ENCODE assay signal across 25 cellular contexts in genomic region chr6:73983367-73983766, GRCh38.
DNase-seq lines count a peak whose midpoint lies in the region; ATAC-seq, FAIRE-seq and TF ChIP-seq lines count a peak whose summit lies in the region.
"Had no signal": no experiment of that assay in that cellular context is flagged by ENCODE, and none has a peak within 500 bp of the region (broad histone marks: within the 10 kb centered on the region; RNA-seq: fewer than 3 reads in every experiment).

No MANE protein-coding gene starts in this region.

- no peaks in the 10 kb centered on the region for H3K79me2 ChIP-seq in smooth muscle cell (ENCODE audit: low read depth)

- peaks cover 5% of the 10 kb centered on the region for H3F3A ChIP-seq in smooth muscle cell (ENCODE audit: low read depth)

- DNase-seq in GM03348 (ENCODE audit: low spot score) (peak; percentile 70), adipocyte (ENCODE audit: low read depth) (peak; percentile 34), foreskin fibroblast (peak; percentile 48 to 54), smooth muscle cell (lab: John Stamatoyannopoulos, UW; ENCODE audit: unreplicated experiment) (no peak), HTR-8/SVneo (ENCODE audit: insufficient read length, low spot score) (no peak), GM10266 (ENCODE audit: extremely low spot score) (no peak)
- no peak for DNase-seq in stimulated activated effector memory CD8-positive, alpha-beta T cell treated with anti-CD3 and anti-CD28 coated beads, Interleukin-12 subunit alpha, Interleukin-12 subunit beta, amount 100 ng/mL, for 72 hours (ENCODE audit: low spot score in 2 of 2)
- DNase-seq: activated CD4-positive, alpha-beta T cell treated with anti-CD3 and anti-CD28 coated beads for 48 hours; activated naive CD4-positive, alpha-beta T cell treated with anti-CD3 and anti-CD28 coated beads, Interleukin-2, amount 10 ng/mL, durations not matched to agents 7 days and 5 days; activated T-cell treated with anti-CD3 and anti-CD28 coated beads, Interleukin-2, amount 50 U/mL, for 72 hours; anterior cingulate cortex; BE2C; COR-L47; dermis blood vessel endothelial cell; heart left ventricle; immature natural killer cell; MG63; NCI-H1417; NCI-H2081; NCI-H82; right lobe of liver; upper lobe of left lung had no signal

- H3K4me1 ChIP-seq in adipocyte (ENCODE audit: control insufficient read depth, insufficient read depth, low read length) (peaks cover 37% of the 10 kb centered on the region), smooth muscle cell (ENCODE audit: low read depth) (no peaks in the 10 kb centered on the region)
- H3K4me1 ChIP-seq: BE2C, heart left ventricle, right lobe of liver, upper lobe of left lung had no signal

- H3K4me1 Mint-ChIP-seq in stimulated activated effector memory CD8-positive, alpha-beta T cell treated with anti-CD3 and anti-CD28 coated beads, Interleukin-12 subunit alpha, Interleukin-12 subunit beta, amount 100 ng/mL, for 72 hours: no peaks in the 10 kb centered on the region
- H3K4me1 Mint-ChIP-seq: activated naive CD4-positive, alpha-beta T cell treated with anti-CD3 and anti-CD28 coated beads, Interleukin-2, amount 10 ng/mL, durations not matched to agents 7 days and 5 days; immature natural killer cell had no signal

- H4K20me1 ChIP-seq in smooth muscle cell (ENCODE audit: low read depth): no peaks in the 10 kb centered on the region

- TF ChIP-seq CTCF in foreskin fibroblast (IDR thresholded peaks at IDR 0.05; ENCODE audit: low read depth, low read length) (no peak), smooth muscle cell (IDR thresholded peaks at IDR 0.05; ENCODE audit: borderline replicate concordance, insufficient read depth, poor library complexity, severe bottlenecking) (no peak), GM10266 (IDR thresholded peaks at IDR 0.05; ENCODE audit: control insufficient read depth, insufficient read depth, low read depth, missing control alignments) (no peak)

- H3K36me3 ChIP-seq in adipocyte (ENCODE audit: control insufficient read depth, insufficient read depth, low read length, severe bottlenecking) (no peaks in the 10 kb centered on the region), smooth muscle cell (ENCODE audit: low read depth) (no peaks in the 10 kb centered on the region)
- H3K36me3 ChIP-seq: BE2C, heart left ventricle, MG63, right lobe of liver, upper lobe of left lung had no signal

- H3K27ac ChIP-seq in smooth muscle cell (ENCODE audit: low read depth): no peak overlapping the region
- H3K27ac ChIP-seq: heart left ventricle, right lobe of liver, upper lobe of left lung had no signal

- H3K9ac ChIP-seq in adipocyte (ENCODE audit: low read length): peak overlapping the region; percentile 54
- H3K9ac ChIP-seq in smooth muscle cell (ENCODE audit: low read depth): no peak overlapping the region

- H3K27me3 ChIP-seq in adipocyte (replicated peaks; ENCODE audit: control insufficient read depth, insufficient read depth, low read length): no peaks in the 10 kb centered on the region
- no peaks in the 10 kb centered on the region for H3K27me3 ChIP-seq in smooth muscle cell (ENCODE audit: low read depth)
- H3K27me3 ChIP-seq: BE2C, heart left ventricle, MG63, right lobe of liver, upper lobe of left lung had no signal

- H3K9me3 ChIP-seq in adipocyte (ENCODE audit: control insufficient read depth, low read length): peaks cover 16% of the 10 kb centered on the region
- no peaks in the 10 kb centered on the region for H3K9me3 ChIP-seq in smooth muscle cell (replicated peaks; ENCODE audit: low read depth)
- H3K9me3 ChIP-seq: BE2C, MG63, right lobe of liver, upper lobe of left lung had no signal

- H3K9me3 Mint-ChIP-seq in stimulated activated effector memory CD8-positive, alpha-beta T cell treated with anti-CD3 and anti-CD28 coated beads, Interleukin-12 subunit alpha, Interleukin-12 subunit beta, amount 100 ng/mL, for 72 hours: no peaks in the 10 kb centered on the region
- H3K9me3 Mint-ChIP-seq: activated naive CD4-positive, alpha-beta T cell treated with anti-CD3 and anti-CD28 coated beads, Interleukin-2, amount 10 ng/mL, durations not matched to agents 7 days and 5 days; activated T-cell treated with anti-CD3 and anti-CD28 coated beads, Interleukin-2, amount 50 U/mL, for 72 hours had no signal

- peak overlapping the region; percentile 6 for H3K4me2 ChIP-seq in smooth muscle cell

- no peaks in the 10 kb centered on the region for H3K36me3 Mint-ChIP-seq in stimulated activated effector memory CD8-positive, alpha-beta T cell treated with anti-CD3 and anti-CD28 coated beads, Interleukin-12 subunit alpha, Interleukin-12 subunit beta, amount 100 ng/mL, for 72 hours
- H3K36me3 Mint-ChIP-seq: activated naive CD4-positive, alpha-beta T cell treated with anti-CD3 and anti-CD28 coated beads, Interleukin-2, amount 10 ng/mL, durations not matched to agents 7 days and 5 days; immature natural killer cell had no signal

- H3K4me3 ChIP-seq in adipocyte (ENCODE audit: low read length) (no peak overlapping the region), foreskin fibroblast (ENCODE audit: low read depth in 1 of 2, low read length in 2 of 2) (no peak overlapping the region), smooth muscle cell (no peak overlapping the region)
- H3K4me3 ChIP-seq: heart left ventricle, MG63, right lobe of liver, upper lobe of left lung had no signal

- no peak overlapping the region for H3K4me3 Mint-ChIP-seq in stimulated activated effector memory CD8-positive, alpha-beta T cell treated with anti-CD3 and anti-CD28 coated beads, Interleukin-12 subunit alpha, Interleukin-12 subunit beta, amount 100 ng/mL, for 72 hours
- H3K4me3 Mint-ChIP-seq: activated naive CD4-positive, alpha-beta T cell treated with anti-CD3 and anti-CD28 coated beads, Interleukin-2, amount 10 ng/mL, durations not matched to agents 7 days and 5 days; activated T-cell treated with anti-CD3 and anti-CD28 coated beads, Interleukin-2, amount 50 U/mL, for 72 hours; immature natural killer cell had no signal

- H3K27ac Mint-ChIP-seq in stimulated activated effector memory CD8-positive, alpha-beta T cell treated with anti-CD3 and anti-CD28 coated beads, Interleukin-12 subunit alpha, Interleukin-12 subunit beta, amount 100 ng/mL, for 72 hours: no peak overlapping the region
- H3K27ac Mint-ChIP-seq: activated naive CD4-positive, alpha-beta T cell treated with anti-CD3 and anti-CD28 coated beads, Interleukin-2, amount 10 ng/mL, durations not matched to agents 7 days and 5 days; activated T-cell treated with anti-CD3 and anti-CD28 coated beads, Interleukin-2, amount 50 U/mL, for 72 hours; immature natural killer cell had no signal

- H2AFZ ChIP-seq in smooth muscle cell (ENCODE audit: low read depth): no peak overlapping the region

- FAIRE-seq in HTR-8/SVneo (lab: Jason Lieb, UNC): no peak
- FAIRE-seq: endometrium had no signal

- 45% methylated on average over 2 of the region's 2 CpGs for WGBS in smooth muscle cell (ENCODE audit: low lambda C conversion rate)

- ATAC-seq in GM21423 (IDR thresholded peaks at IDR 0.05; ENCODE audit: unreplicated experiment): no peak
- no peak for ATAC-seq in stimulated activated effector memory CD8-positive, alpha-beta T cell treated with anti-CD3 and anti-CD28 coated beads, Interleukin-12 subunit alpha, Interleukin-12 subunit beta, amount 100 ng/mL, for 72 hours
- ATAC-seq: activated T-cell treated with anti-CD3 and anti-CD28 coated beads, Interleukin-2, amount 50 U/mL, for 72 hours; heart left ventricle; right lobe of liver; SK-N-SH treated with all-trans-retinoic acid at 6 μM for 48 hours had no signal

Comparison
In these comparisons a context has a peak if more than half of its experiments do, and no peak if none do; other contexts are left out.
1. DNase-seq: peak in GM03348 (single experiment), adipocyte (single experiment) and foreskin fibroblast (2 of 2); none in smooth muscle cell (single experiment), HTR-8/SVneo (single experiment), GM10266 (single experiment) and stimulated activated effector memory CD8-positive, alpha-beta T cell treated with anti-CD3 and anti-CD28 coated beads, Interleukin-12 subunit alpha, Interleukin-12 subunit beta, amount 100 ng/mL, for 72 hours (0 of 2).